In genomic region chr20:39660965-39661364, GRCh38 we compare ENCODE assay signal across 25 cellular contexts.
DNase-seq lines count a peak whose midpoint lies in the region; ATAC-seq and TF ChIP-seq lines count a peak whose summit lies in the region.
"Had no signal": no experiment of that assay in that cellular context is flagged by ENCODE, and none has a peak within 500 bp of the region (broad histone marks: within the 10 kb centered on the region; RNA-seq: fewer than 3 reads in every experiment).

No MANE protein-coding gene starts in this region.

- H3K9ac ChIP-seq in Karpas-422 (ENCODE audit: low read length), result 0 out of 2 replicates have a peak overlapping the region, but pooled peaks have one; percentile 13
- H3K9ac ChIP-seq: SK-N-SH had no signal

- DNase-seq in Karpas-422, result peak; percentile 78
- DNase-seq in SW480 (ENCODE audit: low spot score), result peak; percentile 99
- peak in 1 of 2 donors; percentile 11 for DNase-seq in foreskin keratinocyte
- no peak for DNase-seq in type B pancreatic cell (ENCODE audit: extremely low spot score, unreplicated experiment)
- no peak for DNase-seq in AG08395 (ENCODE audit: low spot score)
- DNase-seq in Ammon's horn (ENCODE audit: low spot score), result no peak
- DNase-seq in posterior vena cava (ENCODE audit: low spot score), result no peak
- DNase-seq: activated CD4-positive, CD25-positive, alpha-beta regulatory T cell treated with anti-CD3 and anti-CD28 coated beads, Interleukin-2, amount 50 U/mL, for 72 hours; activated CD8-positive, alpha-beta T cell treated with anti-CD3 and anti-CD28 coated beads, Interleukin-2, amount 10 ng/mL, durations not matched to agents 7 days and 5 days; anterior cingulate cortex; caudate nucleus; CD8-positive, alpha-beta memory T cell; IMR-90; left ventricle myocardium inferior; midbrain; natural killer cell; NCI-H2029 treated with DMSO at 0.1 percent for 48 hours; NCI-H226; NCI-H69; SK-N-SH; spleen; T-helper 17 cell; trophoblast cell had no signal

- no peaks in the 10 kb centered on the region for H3K4me1 Mint-ChIP-seq in type B pancreatic cell (ENCODE audit: unreplicated experiment)
- H3K4me1 Mint-ChIP-seq: activated naive CD4-positive, alpha-beta T cell treated with anti-CD3 and anti-CD28 coated beads, Interleukin-2, amount 50 U/mL, for 24 hours; CD8-positive, alpha-beta memory T cell; natural killer cell; T-helper 17 cell had no signal

- no peaks in the 10 kb centered on the region for H4K20me1 ChIP-seq in Karpas-422 (ENCODE audit: insufficient read depth, low read depth, low read length)

- peak overlapping the region; percentile 50 for H3K4me2 ChIP-seq in Karpas-422 (ENCODE audit: low read depth, low read length, poor library complexity, severe bottlenecking)

- no peaks in the 10 kb centered on the region for H3K79me2 ChIP-seq in Karpas-422 (ENCODE audit: low read length)

- no peak overlapping the region for H2AFZ ChIP-seq in Karpas-422 (ENCODE audit: low read length)

- H3K9me3 ChIP-seq in Karpas-422 (ENCODE audit: low read length), result no peaks in the 10 kb centered on the region
- H3K9me3 ChIP-seq: left ventricle myocardium inferior, SK-N-SH, spleen had no signal

- H3K27me3 Mint-ChIP-seq in type B pancreatic cell, result no peaks in the 10 kb centered on the region
- H3K27me3 Mint-ChIP-seq: CD8-positive, alpha-beta memory T cell had no signal

- peak overlapping the region; percentile 6 for H3K27ac Mint-ChIP-seq in type B pancreatic cell
- H3K27ac Mint-ChIP-seq: activated CD8-positive, alpha-beta T cell treated with anti-CD3 and anti-CD28 coated beads, Interleukin-2, amount 10 ng/mL, durations not matched to agents 7 days and 5 days; activated naive CD4-positive, alpha-beta T cell treated with anti-CD3 and anti-CD28 coated beads, Interleukin-2, amount 50 U/mL, for 24 hours; activated T-helper 2 cell treated with anti-CD3 and anti-CD28 coated beads, Interferon-gamma antibody, Interleukin-2, Interleukin-4, amounts not matched to agents 10 μg/mL and 5 μg/mL and 100 μg/mL, durations not matched to agents 14 hours and 24 hours and 36 hours; CD8-positive, alpha-beta memory T cell; natural killer cell; T-helper 17 cell had no signal

- H3K36me3 ChIP-seq in Karpas-422 (ENCODE audit: insufficient read depth, low read length), result no peaks in the 10 kb centered on the region
- H3K36me3 ChIP-seq: left ventricle myocardium inferior, spleen had no signal

- H3K4me3 Mint-ChIP-seq in type B pancreatic cell, result no peak overlapping the region
- H3K4me3 Mint-ChIP-seq: activated CD8-positive, alpha-beta T cell treated with anti-CD3 and anti-CD28 coated beads, Interleukin-2, amount 10 ng/mL, durations not matched to agents 7 days and 5 days; activated naive CD4-positive, alpha-beta T cell treated with anti-CD3 and anti-CD28 coated beads, Interleukin-2, amount 50 U/mL, for 24 hours; CD8-positive, alpha-beta memory T cell; natural killer cell; T-helper 17 cell had no signal

- peak; percentile 73 for ATAC-seq in foreskin keratinocyte
- ATAC-seq: activated CD8-positive, alpha-beta T cell treated with anti-CD3 and anti-CD28 coated beads, Interleukin-2, amount 10 ng/mL, durations not matched to agents 7 days and 5 days; natural killer cell; T-helper 17 cell had no signal

- peaks cover 28% of the 10 kb centered on the region for H3K4me1 ChIP-seq in Karpas-422 (ENCODE audit: low read length)
- H3K4me1 ChIP-seq in foreskin keratinocyte, result peaks cover 12% of the 10 kb centered on the region
- H3K4me1 ChIP-seq: left ventricle myocardium inferior, spleen had no signal

- H3K27ac ChIP-seq in Karpas-422 (ENCODE audit: low read length) (peak overlapping the region; percentile 63), foreskin keratinocyte (no peak overlapping the region)
- H3K27ac ChIP-seq: left ventricle myocardium inferior, spleen had no signal

- TF ChIP-seq CTCF in foreskin keratinocyte (conservative IDR thresholded peaks at IDR 0.05) (no peak), type B pancreatic cell (conservative IDR thresholded peaks at IDR 0.05) (no peak)

- no peak overlapping the region for H3K4me3 ChIP-seq in Karpas-422 (ENCODE audit: low read length)
- H3K4me3 ChIP-seq: left ventricle myocardium inferior, spleen had no signal

- H3K36me3 Mint-ChIP-seq in type B pancreatic cell, result no peaks in the 10 kb centered on the region
- H3K36me3 Mint-ChIP-seq: activated naive CD4-positive, alpha-beta T cell treated with anti-CD3 and anti-CD28 coated beads, Interleukin-2, amount 50 U/mL, for 24 hours; CD8-positive, alpha-beta memory T cell; natural killer cell had no signal

- H3K9me2 ChIP-seq in Karpas-422 (replicated peaks; ENCODE audit: insufficient read depth, low read length), result no peaks in the 10 kb centered on the region
- H3K9me2 ChIP-seq: SK-N-SH had no signal

- H3K9me3 Mint-ChIP-seq in type B pancreatic cell, result no peaks in the 10 kb centered on the region
- H3K9me3 Mint-ChIP-seq: activated T-helper 2 cell treated with anti-CD3 and anti-CD28 coated beads, Interferon-gamma antibody, Interleukin-2, Interleukin-4, amounts not matched to agents 10 μg/mL and 5 μg/mL and 100 μg/mL, durations not matched to agents 14 hours and 24 hours and 36 hours had no signal

- intact Hi-C loops in posterior vena cava (cut with DNase I), result no loop called here

- H3K27me3 ChIP-seq in Karpas-422 (ENCODE audit: low read length) (no peaks in the 10 kb centered on the region), foreskin keratinocyte (no peaks in the 10 kb centered on the region)

Comparison
In these comparisons a context has a peak if more than half of its experiments do, and no peak if none do; other contexts are left out.
1. DNase-seq: peak in Karpas-422 (single experiment) and SW480 (single experiment); none in type B pancreatic cell (single experiment), AG08395 (single experiment), Ammon's horn (single experiment) and posterior vena cava (single experiment).